In the genomic region with DNA sequence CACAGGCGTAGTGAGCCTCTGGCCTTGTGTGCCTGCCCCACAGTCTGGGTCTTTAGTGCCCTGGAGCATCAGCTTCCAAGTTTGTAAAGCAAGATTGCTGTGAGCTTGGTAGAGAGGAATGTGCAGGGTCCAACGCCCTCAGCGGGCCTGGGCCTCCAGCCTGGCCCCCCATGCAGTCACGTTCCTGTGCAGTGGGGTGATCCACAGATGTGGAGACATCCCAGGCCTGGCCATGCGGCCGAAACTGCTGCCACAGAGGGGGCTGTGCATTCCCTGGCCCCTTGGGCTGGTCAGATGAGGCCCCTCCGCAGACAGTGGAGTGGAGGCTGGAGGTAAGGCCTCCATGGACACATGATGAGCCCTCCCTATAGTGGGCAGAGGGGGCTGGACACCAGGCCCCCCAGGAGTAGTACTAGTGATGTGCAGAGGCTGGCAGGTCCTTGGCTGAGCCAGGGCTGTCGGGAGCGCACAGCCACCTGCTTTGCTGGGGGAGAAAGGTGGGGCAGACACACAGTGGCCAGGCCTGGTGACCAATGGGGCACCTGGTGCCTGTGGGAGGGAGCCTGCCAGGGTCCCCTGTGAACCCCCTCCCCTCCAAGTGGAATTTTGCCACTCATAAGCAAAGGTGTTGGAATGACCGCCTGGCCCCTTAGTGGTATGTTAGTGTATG, we compare ENCODE assay signal across 19 cellular contexts.
"Had no signal": no experiment of that assay in that cellular context is flagged by ENCODE, and none has a peak within 500 bp of the region (broad histone marks: within the 10 kb centered on the region; RNA-seq: fewer than 3 reads in every experiment).

No MANE protein-coding gene starts in this region.

- H3K27ac Mint-ChIP-seq: naive thymus-derived CD4-positive, alpha-beta T cell had no signal

- H3K27me3 ChIP-seq: dorsolateral prefrontal cortex, heart left ventricle, sigmoid colon, transverse colon had no signal

- H3K4me3 Mint-ChIP-seq: naive thymus-derived CD4-positive, alpha-beta T cell had no signal

- H3K27me3 Mint-ChIP-seq: naive thymus-derived CD4-positive, alpha-beta T cell had no signal

- H3K36me3 ChIP-seq: heart left ventricle, sigmoid colon, stomach, thoracic aorta, transverse colon had no signal

- H3K9me3 Mint-ChIP-seq: naive thymus-derived CD4-positive, alpha-beta T cell had no signal

- H3K4me3 ChIP-seq: dorsolateral prefrontal cortex, heart left ventricle, psoas muscle, sigmoid colon, skin epidermis, stomach, thoracic aorta, transverse colon had no signal

- DNase-seq: cortex of kidney; dorsolateral prefrontal cortex; effector CD8-positive, alpha-beta T cell; heart left ventricle; hippocampal formation; left colon; mesendoderm; naive thymus-derived CD4-positive, alpha-beta T cell; retina; sigmoid colon; stimulated activated CD4-positive, alpha-beta T cell treated with anti-CD3 and anti-CD28 coated beads, Interleukin-2, amount 100 ng/mL, for 24 hours; stimulated activated CD4-positive, alpha-beta T cell treated with anti-CD3 and anti-CD28 coated beads, Interleukin-4, amount 100 ng/mL, for 4 hours; stimulated activated naive CD4-positive, alpha-beta T cell; stomach; substantia nigra; transverse colon had no signal

- H3K4me1 ChIP-seq: psoas muscle, sigmoid colon, stomach, transverse colon had no signal

- ATAC-seq: left colon; naive thymus-derived CD4-positive, alpha-beta T cell; psoas muscle had no signal

- H3K9me3 ChIP-seq: heart left ventricle, psoas muscle, sigmoid colon, stomach, thoracic aorta, transverse colon had no signal

- H3K27ac ChIP-seq: dorsolateral prefrontal cortex, heart left ventricle, psoas muscle, sigmoid colon, skin epidermis, stomach, thoracic aorta, transverse colon had no signal
